In genomic region chr1:151476083-151476482, GRCh38 we compare ENCODE assay signal across 26 cellular contexts. TPM values are rescaled to one million over a fixed set of nuclear protein-coding genes. Genes with fewer than 3 reads are reported as not detected.
DNase-seq lines count a peak whose midpoint lies in the region; ATAC-seq, FAIRE-seq and TF ChIP-seq lines count a peak whose summit lies in the region.
"Had no signal": no experiment of that assay in that cellular context is flagged by ENCODE, and none has a peak within 500 bp of the region (broad histone marks: within the 10 kb centered on the region; RNA-seq: fewer than 3 reads in every experiment).

No MANE protein-coding gene starts in this region.

- H3K4me3 ChIP-seq in DND-41 (ENCODE audit: low read depth in 1 of 2, low read length in 2 of 2): no peak overlapping the region
- H3K4me3 ChIP-seq in GM23338: no peak overlapping the region
- no peak overlapping the region for H3K4me3 ChIP-seq in upper lobe of left lung
- H3K4me3 ChIP-seq: A549, ascending aorta, cardiac muscle cell, colonic mucosa, left ventricle myocardium inferior, right lobe of liver, SK-N-MC, tibial artery had no signal

- DNase-seq in DND-41 (peak; percentile 12), GM23338 (ENCODE audit: low spot score) (no peak), RPMI7951 (ENCODE audit: low read depth) (peak; percentile 85), islet precursor cell (peak; percentile 68), upper lobe of left lung (no peak), NAMALWA (ENCODE audit: low spot score) (no peak), NCI-H1105 treated with DMSO at 0.1 percent for 48 hours (lab: John Stamatoyannopoulos, UW) (no peak), D721Med (ENCODE audit: insufficient read length, low spot score) (no peak)
- DNase-seq: activated B cell treated with CpG ODN at 0.5 μM for 24 hours; activated CD4-positive, alpha-beta T cell treated with anti-CD3 and anti-CD28 coated beads, Interleukin-2, amount 10 ng/mL, durations not matched to agents 7 days and 5 days; activated gamma-delta T cell treated with Interleukin-2 at 50 U/mL for 16 hours; activated T-cell treated with anti-CD3 and anti-CD28 coated beads, Interleukin-2, amount 50 U/mL, for 4 hours; CD4-positive, alpha-beta memory T cell; colonic mucosa; effector CD8-positive, alpha-beta T cell; HFFc6; left ventricle myocardium inferior; NCI-H82; posterior cingulate gyrus; right lobe of liver; tibial artery had no signal

- FAIRE-seq in D721Med (lab: Jason Lieb, UNC): no peak
- FAIRE-seq: A549 had no signal

- H4K20me1 ChIP-seq in DND-41 (ENCODE audit: insufficient read depth, low read length) (no peaks in the 10 kb centered on the region), GM23338 (replicated peaks; ENCODE audit: insufficient read depth) (no peaks in the 10 kb centered on the region)

- no peaks in the 10 kb centered on the region for H3K9me3 Mint-ChIP-seq in GM23338
- H3K9me3 Mint-ChIP-seq: activated B cell treated with CpG ODN at 0.5 μM for 24 hours; activated T-cell treated with anti-CD3 and anti-CD28 coated beads, Interleukin-2, amount 50 U/mL, for 4 hours had no signal

- TF ChIP-seq CTCF in DND-41 (IDR thresholded peaks at IDR 0.05; ENCODE audit: borderline replicate concordance, extremely low read depth, low read length, poor library complexity, severe bottlenecking) (no peak), GM23338 (conservative IDR thresholded peaks at IDR 0.05; ENCODE audit: low read depth in 2 of 2) (no peak), upper lobe of left lung (IDR thresholded peaks at IDR 0.05) (no peak), D721Med (IDR thresholded peaks at IDR 0.05; ENCODE audit: insufficient read depth, missing control alignments) (no peak)

- no peaks in the 10 kb centered on the region for H3K79me2 ChIP-seq in DND-41 (ENCODE audit: insufficient read depth, low read length)
- H3K79me2 ChIP-seq in GM23338 (replicated peaks; ENCODE audit: insufficient read depth): no peaks in the 10 kb centered on the region

- no peak overlapping the region for H2AFZ ChIP-seq in DND-41 (ENCODE audit: low read depth, low read length)
- H2AFZ ChIP-seq in GM23338: peak overlapping the region; percentile 48; the same call in 1 of the 2 replicates

- H3F3A ChIP-seq in GM23338 (replicated peaks; ENCODE audit: low read depth): no peaks in the 10 kb centered on the region

- H3K9ac ChIP-seq in DND-41 (ENCODE audit: low read depth, low read length): no peak overlapping the region

- no peaks in the 10 kb centered on the region for H3K9me3 ChIP-seq in DND-41 (ENCODE audit: insufficient read depth, low read length, severe bottlenecking)
- no peaks in the 10 kb centered on the region for H3K9me3 ChIP-seq in upper lobe of left lung
- H3K9me3 ChIP-seq: A549, ascending aorta, colonic mucosa, left ventricle myocardium inferior, right lobe of liver, tibial artery had no signal

- TF ChIP-seq EP300 in upper lobe of left lung (IDR thresholded peaks at IDR 0.05): no peak

- no peak overlapping the region for H3K4me3 Mint-ChIP-seq in GM23338
- H3K4me3 Mint-ChIP-seq: activated B cell treated with CpG ODN at 0.5 μM for 24 hours; activated CD4-positive, alpha-beta T cell treated with anti-CD3 and anti-CD28 coated beads, Interleukin-2, amount 10 ng/mL, durations not matched to agents 7 days and 5 days; activated T-cell treated with anti-CD3 and anti-CD28 coated beads, Interleukin-2, amount 50 U/mL, for 4 hours; HFFc6 had no signal

- H3K36me3 ChIP-seq in DND-41 (ENCODE audit: insufficient read depth, low read length): no peaks in the 10 kb centered on the region
- H3K36me3 ChIP-seq in GM23338 (ENCODE audit: insufficient read depth): no peaks in the 10 kb centered on the region
- no peaks in the 10 kb centered on the region for H3K36me3 ChIP-seq in upper lobe of left lung
- H3K36me3 ChIP-seq: ascending aorta, cardiac muscle cell, colonic mucosa, left ventricle myocardium inferior, right lobe of liver, tibial artery had no signal

- H3K9me2 ChIP-seq in GM23338 (ENCODE audit: insufficient read depth): no peaks in the 10 kb centered on the region

- H3K27me3 Mint-ChIP-seq in GM23338 (ENCODE audit: insufficient read depth, low read depth, poor library complexity): peaks cover 2% of the 10 kb centered on the region
- H3K27me3 Mint-ChIP-seq: activated B cell treated with CpG ODN at 0.5 μM for 24 hours had no signal

- WGBS in upper lobe of left lung, 2 donors: 81 to 88% methylated on average over 6 of the region's 6 CpGs

- H3K27me3 ChIP-seq in DND-41 (ENCODE audit: insufficient read depth, low read length, poor library complexity) (no peaks in the 10 kb centered on the region), GM23338 (ENCODE audit: insufficient read depth) (no peaks in the 10 kb centered on the region), upper lobe of left lung (no peaks in the 10 kb centered on the region)
- H3K27me3 ChIP-seq: ascending aorta, cardiac muscle cell, colonic mucosa, right lobe of liver had no signal

- H3K27ac ChIP-seq in DND-41 (ENCODE audit: low read length): no peak overlapping the region
- no peak overlapping the region for H3K27ac ChIP-seq in GM23338 (ENCODE audit: low read depth)
- no peak overlapping the region for H3K27ac ChIP-seq in upper lobe of left lung
- H3K27ac ChIP-seq: A549, ascending aorta, cardiac muscle cell, colonic mucosa, epithelial cell of prostate, left ventricle myocardium inferior, right lobe of liver, SK-N-MC, tibial artery had no signal

- peaks cover 13% of the 10 kb centered on the region; the same call in 2 of the 3 replicates for H3K4me1 Mint-ChIP-seq in GM23338

- no peak overlapping the region for H3K27ac Mint-ChIP-seq in GM23338
- H3K27ac Mint-ChIP-seq: activated B cell treated with CpG ODN at 0.5 μM for 24 hours; activated CD4-positive, alpha-beta T cell treated with anti-CD3 and anti-CD28 coated beads, Interleukin-2, amount 10 ng/mL, durations not matched to agents 7 days and 5 days; CD4-positive, alpha-beta memory T cell; HFFc6 had no signal

- H3K36me3 Mint-ChIP-seq in GM23338 (ENCODE audit: low read depth): no peaks in the 10 kb centered on the region
- H3K36me3 Mint-ChIP-seq: CD4-positive, alpha-beta memory T cell had no signal

- no peaks in the 10 kb centered on the region for H3K4me1 ChIP-seq in DND-41 (ENCODE audit: insufficient read depth, low read length)
- H3K4me1 ChIP-seq in GM23338 (ENCODE audit: insufficient read depth): no peaks in the 10 kb centered on the region
- peaks cover 0 to 10% (median 4%) of the 10 kb centered on the region in 4 donors for H3K4me1 ChIP-seq in upper lobe of left lung
- H3K4me1 ChIP-seq: colonic mucosa, right lobe of liver had no signal

- ATAC-seq in DND-41 (ENCODE audit: insufficient read depth, low read depth): no peak
- ATAC-seq in GM23338: no peak
- ATAC-seq in upper lobe of left lung (ENCODE audit: low FRiP score in 2 of 2): no peak
- ATAC-seq: A549, right lobe of liver had no signal

- H3K4me2 ChIP-seq in DND-41 (ENCODE audit: insufficient read depth, low read length) (no peak overlapping the region), GM23338 (no peak overlapping the region)
- H3K4me2 ChIP-seq: A549 had no signal

- no peak for TF ChIP-seq POLR2A in upper lobe of left lung (IDR thresholded peaks at IDR 0.05)

RNA-seq across cellular contexts. Expression of gene POGZ, which starts 16.8 kb away (rescaled TPM):
- total RNA-seq in GM23338 (2014; rRNA removed; shearing (Covaris generic)): 65.1 and 72.5 TPM in 2 replicates
- polyA plus RNA-seq in GM23338 (2016; fragmentation: Nextera tagmentation; extraction: Ambion mirVana): 34.7 and 47.0 TPM in 2 replicates
- total RNA-seq in RPMI7951 (2014; rRNA removed; shearing (Covaris generic)): 9.5 and 13.5 TPM in 2 replicates
- total RNA-seq in upper lobe of left lung: 100 to 1,000 TPM in 1 of 6 donors, 10 to 100 TPM in 5; 34.2 to 148 (median 67.9) TPM

RNA-seq across cellular contexts. Expression of gene CGN, which starts 35.1 kb away (rescaled TPM):
- total RNA-seq in GM23338 (2014; rRNA removed; shearing (Covaris generic)): 37.0 and 46.1 TPM in 2 replicates
- 11.8 and 13.9 TPM in 2 replicates for polyA plus RNA-seq in GM23338 (2016; fragmentation: Nextera tagmentation; extraction: Ambion mirVana)
- total RNA-seq in RPMI7951 (2014; rRNA removed; shearing (Covaris generic)): under 0.01 and 0.10 TPM in 2 replicates
- 100 to 1,000 TPM in 3 of 6 donors, 10 to 100 TPM in 3; 51.6 to 223 (median 99.2) TPM for total RNA-seq in upper lobe of left lung
- total RNA-seq: ascending aorta had no signal

Comparison
In these comparisons a context has a peak if more than half of its experiments do, and no peak if none do; other contexts are left out.
1. DNase-seq: peak in DND-41 (single experiment), RPMI7951 (single experiment) and islet precursor cell (single experiment); none in GM23338 (single experiment), upper lobe of left lung (0 of 2), NAMALWA (single experiment), NCI-H1105 treated with DMSO at 0.1 percent for 48 hours (single experiment) and D721Med (single experiment).
2. RNA of gene CGN, which starts 35.1 kb away (total RNA-seq): 51.6 to 223 TPM in upper lobe of left lung and 37.0 to 46.1 TPM in GM23338; under 0.01 to 0.10 TPM in RPMI7951; every median in the first group is over 10 times any median in the second.